In genomic region chr11:35204614-35205013, GRCh38 we compare ENCODE assay signal across 27 cellular contexts.
DNase-seq lines count a peak whose midpoint lies in the region; ATAC-seq and TF ChIP-seq lines count a peak whose summit lies in the region.
"Had no signal": no experiment of that assay in that cellular context is flagged by ENCODE, and none has a peak within 500 bp of the region (broad histone marks: within the 10 kb centered on the region; RNA-seq: fewer than 3 reads in every experiment).

No MANE protein-coding gene starts in this region.

- H3K4me1 Mint-ChIP-seq in activated CD8-positive, alpha-beta T cell treated with anti-CD3 and anti-CD28 coated beads for 36 hours (ENCODE audit: low read depth), result peaks cover 44% of the 10 kb centered on the region
- peaks cover 5% of the 10 kb centered on the region for H3K4me1 Mint-ChIP-seq in activated CD8-positive, alpha-beta T cell treated with anti-CD3 and anti-CD28 coated beads, Interleukin-2, amount 10 ng/mL, durations not matched to agents 7 days and 5 days (ENCODE audit: low read depth)
- peaks cover 73% of the 10 kb centered on the region for H3K4me1 Mint-ChIP-seq in CD8-positive, alpha-beta T cell (ENCODE audit: low read depth)
- H3K4me1 Mint-ChIP-seq in activated B cell treated with CpG ODN at 0.5 μM for 24 hours, result peaks cover 24% of the 10 kb centered on the region
- peaks cover 24 to 69% (median 64%) of the 10 kb centered on the region in 4 donors for H3K4me1 Mint-ChIP-seq in naive thymus-derived CD8-positive, alpha-beta T cell
- H3K4me1 Mint-ChIP-seq: nephron progenitor cell had no signal

- POLR2A ChIA-PET in activated CD8-positive, alpha-beta T cell treated with anti-CD3 and anti-CD28 coated beads for 36 hours (lab: Charles Lee), result interaction anchor here (0.6 kb wide), 1 partner anchor 164 kb away, joined by 3 read pairs; no protein-coding TSS in a partner anchor
- POLR2A ChIA-PET in activated CD8-positive, alpha-beta T cell treated with anti-CD3 and anti-CD28 coated beads, Interleukin-2, amount 10 ng/mL, durations not matched to agents 7 days and 5 days (lab: Charles Lee), result no interaction called here
- POLR2A ChIA-PET in CD8-positive, alpha-beta T cell (lab: Charles Lee), result interaction anchor here (1.1 kb wide), 1 partner anchor 65 kb away, joined by 3 read pairs; no protein-coding TSS in a partner anchor
- POLR2A ChIA-PET in activated B cell treated with CpG ODN at 0.5 μM for 24 hours (lab: Charles Lee), result no interaction called here
- POLR2A ChIA-PET in naive thymus-derived CD8-positive, alpha-beta T cell (lab: Charles Lee), result interaction anchor here (0.9 to 1.4 kb wide), 2 partner anchors 20 to 27 kb away, joined by 3 to 4 read pairs; no protein-coding TSS in a partner anchor

- no peak overlapping the region for H3K4me3 ChIP-seq in CD8-positive, alpha-beta T cell (ENCODE audit: low read depth, low read length)
- H3K4me3 ChIP-seq: ascending aorta, GM23338, suprapubic skin, upper lobe of right lung had no signal

- H3K27ac Mint-ChIP-seq in activated CD8-positive, alpha-beta T cell treated with anti-CD3 and anti-CD28 coated beads for 36 hours, result peak overlapping the region; percentile 31
- H3K27ac Mint-ChIP-seq in activated CD8-positive, alpha-beta T cell treated with anti-CD3 and anti-CD28 coated beads, Interleukin-2, amount 10 ng/mL, durations not matched to agents 7 days and 5 days, result no peak overlapping the region
- peak overlapping the region; percentile 63 for H3K27ac Mint-ChIP-seq in CD8-positive, alpha-beta T cell
- peak overlapping the region; percentile 12 for H3K27ac Mint-ChIP-seq in activated B cell treated with CpG ODN at 0.5 μM for 24 hours
- H3K27ac Mint-ChIP-seq in naive thymus-derived CD8-positive, alpha-beta T cell, result peak overlapping the region in 9 of 10 donors; percentile 14 to 89 (median 49)
- H3K27ac Mint-ChIP-seq: activated CD8-positive, alpha-beta memory T cell treated with anti-CD3 and anti-CD28 coated beads, Interleukin-2, amount 10 ng/mL, durations not matched to agents 7 days and 5 days; activated naive CD8-positive, alpha-beta T cell treated with anti-CD3 and anti-CD28 coated beads, Interleukin-2, amount 10 ng/mL, durations not matched to agents 7 days and 5 days; GM23338; nephron progenitor cell had no signal

- peaks cover 66% of the 10 kb centered on the region for H3K36me3 ChIP-seq in CD8-positive, alpha-beta T cell (ENCODE audit: insufficient read depth, low read length)

- peaks cover 99% of the 10 kb centered on the region for H3K36me3 Mint-ChIP-seq in activated CD8-positive, alpha-beta T cell treated with anti-CD3 and anti-CD28 coated beads for 36 hours (ENCODE audit: low read depth)
- H3K36me3 Mint-ChIP-seq in activated CD8-positive, alpha-beta T cell treated with anti-CD3 and anti-CD28 coated beads, Interleukin-2, amount 10 ng/mL, durations not matched to agents 7 days and 5 days (ENCODE audit: low read depth), result peaks cover 100% of the 10 kb centered on the region
- peaks cover 97% of the 10 kb centered on the region for H3K36me3 Mint-ChIP-seq in CD8-positive, alpha-beta T cell
- H3K36me3 Mint-ChIP-seq in activated B cell treated with CpG ODN at 0.5 μM for 24 hours (ENCODE audit: low read depth), result peaks cover 99% of the 10 kb centered on the region
- H3K36me3 Mint-ChIP-seq in naive thymus-derived CD8-positive, alpha-beta T cell, result peaks cover 65 to 99% (median 94%) of the 10 kb centered on the region in 3 donors

- TF ChIP-seq CTCF in activated CD8-positive, alpha-beta T cell treated with anti-CD3 and anti-CD28 coated beads for 36 hours (IDR thresholded peaks at IDR 0.05), result no peak
- no peak for TF ChIP-seq CTCF in CD8-positive, alpha-beta T cell (IDR thresholded peaks at IDR 0.05)
- TF ChIP-seq CTCF in activated B cell treated with CpG ODN at 0.5 μM for 24 hours (IDR thresholded peaks at IDR 0.05), result no peak

- no peaks in the 10 kb centered on the region for H3K27me3 Mint-ChIP-seq in activated CD8-positive, alpha-beta T cell treated with anti-CD3 and anti-CD28 coated beads for 36 hours
- no peaks in the 10 kb centered on the region for H3K27me3 Mint-ChIP-seq in activated CD8-positive, alpha-beta T cell treated with anti-CD3 and anti-CD28 coated beads, Interleukin-2, amount 10 ng/mL, durations not matched to agents 7 days and 5 days (ENCODE audit: low read depth)
- no peaks in the 10 kb centered on the region for H3K27me3 Mint-ChIP-seq in CD8-positive, alpha-beta T cell (ENCODE audit: low read depth)
- H3K27me3 Mint-ChIP-seq in activated B cell treated with CpG ODN at 0.5 μM for 24 hours, result no peaks in the 10 kb centered on the region
- H3K27me3 Mint-ChIP-seq in naive thymus-derived CD8-positive, alpha-beta T cell, result no peaks in the 10 kb centered on the region
- H3K27me3 Mint-ChIP-seq: activated CD8-positive, alpha-beta memory T cell treated with anti-CD3 and anti-CD28 coated beads, Interleukin-2, amount 10 ng/mL, durations not matched to agents 7 days and 5 days; activated naive CD8-positive, alpha-beta T cell treated with anti-CD3 and anti-CD28 coated beads, Interleukin-2, amount 10 ng/mL, durations not matched to agents 7 days and 5 days had no signal

- peaks cover 14% of the 10 kb centered on the region for H3K4me1 ChIP-seq in CD8-positive, alpha-beta T cell (ENCODE audit: insufficient read depth, low read length)
- H3K4me1 ChIP-seq: suprapubic skin, upper lobe of right lung had no signal

- no peak overlapping the region for H3K27ac ChIP-seq in CD8-positive, alpha-beta T cell (ENCODE audit: low read depth, low read length)
- H3K27ac ChIP-seq: ascending aorta, suprapubic skin, upper lobe of right lung had no signal

- H3K9me3 Mint-ChIP-seq in activated CD8-positive, alpha-beta T cell treated with anti-CD3 and anti-CD28 coated beads for 36 hours, result peaks cover 14% of the 10 kb centered on the region
- peaks cover 6% of the 10 kb centered on the region for H3K9me3 Mint-ChIP-seq in activated CD8-positive, alpha-beta T cell treated with anti-CD3 and anti-CD28 coated beads, Interleukin-2, amount 10 ng/mL, durations not matched to agents 7 days and 5 days (ENCODE audit: insufficient read depth)
- H3K9me3 Mint-ChIP-seq in CD8-positive, alpha-beta T cell, result peaks cover 2% of the 10 kb centered on the region
- no peaks in the 10 kb centered on the region for H3K9me3 Mint-ChIP-seq in activated B cell treated with CpG ODN at 0.5 μM for 24 hours
- peaks cover 0 to 14% (median 2%) of the 10 kb centered on the region in 9 donors for H3K9me3 Mint-ChIP-seq in naive thymus-derived CD8-positive, alpha-beta T cell
- H3K9me3 Mint-ChIP-seq: GM23338, immature natural killer cell, nephron progenitor cell had no signal

- intact Hi-C loops in activated CD8-positive, alpha-beta T cell treated with anti-CD3 and anti-CD28 coated beads for 36 hours (cut with micrococcal nuclease), result no loop called here
- intact Hi-C loops in CD8-positive, alpha-beta T cell (cut with DNase I, micrococcal nuclease), result no loop called here
- intact Hi-C loops in activated B cell treated with CpG ODN at 0.5 μM for 24 hours (cut with micrococcal nuclease), result loop anchor here (1.0 kb wide), 1 partner anchor 8 kb away; no protein-coding TSS in a partner anchor

- no peaks in the 10 kb centered on the region for H3K27me3 ChIP-seq in CD8-positive, alpha-beta T cell (ENCODE audit: insufficient read depth, low read length)
- H3K27me3 ChIP-seq: ascending aorta, suprapubic skin, upper lobe of right lung had no signal

- no peaks in the 10 kb centered on the region for H3K9me3 ChIP-seq in CD8-positive, alpha-beta T cell (ENCODE audit: low read length)
- H3K9me3 ChIP-seq: ascending aorta, suprapubic skin, upper lobe of right lung had no signal

- ATAC-seq in activated CD8-positive, alpha-beta T cell treated with anti-CD3 and anti-CD28 coated beads for 36 hours, result no peak
- ATAC-seq in activated CD8-positive, alpha-beta T cell treated with anti-CD3 and anti-CD28 coated beads, Interleukin-2, amount 10 ng/mL, durations not matched to agents 7 days and 5 days, result no peak
- no peak for ATAC-seq in CD8-positive, alpha-beta T cell
- ATAC-seq in activated B cell treated with CpG ODN at 0.5 μM for 24 hours (ENCODE audit: low read depth) (no peak), HG03025 (IDR thresholded peaks at IDR 0.05; ENCODE audit: low FRiP score, unreplicated experiment) (no peak)
- no peak for ATAC-seq in naive thymus-derived CD8-positive, alpha-beta T cell
- ATAC-seq: activated CD8-positive, alpha-beta memory T cell treated with anti-CD3 and anti-CD28 coated beads, Interleukin-2, amount 10 ng/mL, durations not matched to agents 7 days and 5 days; GM23338; left colon; upper lobe of right lung had no signal

- DNase-seq in activated CD8-positive, alpha-beta T cell treated with anti-CD3 and anti-CD28 coated beads for 36 hours, result no peak
- DNase-seq in activated CD8-positive, alpha-beta T cell treated with anti-CD3 and anti-CD28 coated beads, Interleukin-2, amount 10 ng/mL, durations not matched to agents 7 days and 5 days, result no peak
- no peak for DNase-seq in CD8-positive, alpha-beta T cell
- DNase-seq in activated B cell treated with CpG ODN at 0.5 μM for 24 hours (no peak), NCI-H69 (lab: John Stamatoyannopoulos, UW) (no peak)
- DNase-seq in naive thymus-derived CD8-positive, alpha-beta T cell, result no peak
- no peak for DNase-seq in central memory CD4-positive, alpha-beta T cell
- DNase-seq: activated CD4-positive, alpha-beta T cell treated with anti-CD3 and anti-CD28 coated beads for 4 hours; activated CD8-positive, alpha-beta memory T cell treated with anti-CD3 and anti-CD28 coated beads, Interleukin-2, amount 10 ng/mL, durations not matched to agents 7 days and 5 days; activated naive CD8-positive, alpha-beta T cell treated with anti-CD3 and anti-CD28 coated beads, Interleukin-2, amount 10 ng/mL, durations not matched to agents 7 days and 5 days; caudate nucleus; erythroblast; GDM1; immature natural killer cell; left colon; MV-4-11; NCI-H1436; NCI-H345; NCI-H774; nephron progenitor cell; SHP77 treated with DMSO at 0.1 percent for 48 hours; stimulated activated naive CD4-positive, alpha-beta T cell treated with Interleukin-2 at 50 U/mL for 16 hours; upper lobe of right lung had no signal

- no peak overlapping the region for H3K4me3 Mint-ChIP-seq in activated CD8-positive, alpha-beta T cell treated with anti-CD3 and anti-CD28 coated beads for 36 hours
- no peak overlapping the region for H3K4me3 Mint-ChIP-seq in activated CD8-positive, alpha-beta T cell treated with anti-CD3 and anti-CD28 coated beads, Interleukin-2, amount 10 ng/mL, durations not matched to agents 7 days and 5 days
- no peak overlapping the region for H3K4me3 Mint-ChIP-seq in CD8-positive, alpha-beta T cell
- H3K4me3 Mint-ChIP-seq in activated B cell treated with CpG ODN at 0.5 μM for 24 hours, result no peak overlapping the region
- peak overlapping the region in 1 of 10 donors; percentile 0 for H3K4me3 Mint-ChIP-seq in naive thymus-derived CD8-positive, alpha-beta T cell
- H3K4me3 Mint-ChIP-seq: activated CD8-positive, alpha-beta memory T cell treated with anti-CD3 and anti-CD28 coated beads, Interleukin-2, amount 10 ng/mL, durations not matched to agents 7 days and 5 days; activated naive CD8-positive, alpha-beta T cell treated with anti-CD3 and anti-CD28 coated beads, Interleukin-2, amount 10 ng/mL, durations not matched to agents 7 days and 5 days; GM23338; immature natural killer cell; nephron progenitor cell had no signal

- CTCF ChIA-PET in activated CD8-positive, alpha-beta T cell treated with anti-CD3 and anti-CD28 coated beads for 36 hours (lab: Charles Lee), result interaction anchor here (0.7 to 1.0 kb wide), 2 partner anchors 14 to 28 kb away, joined by 3 read pairs; no protein-coding TSS in a partner anchor
- CTCF ChIA-PET in activated CD8-positive, alpha-beta T cell treated with anti-CD3 and anti-CD28 coated beads, Interleukin-2, amount 10 ng/mL, durations not matched to agents 7 days and 5 days (lab: Charles Lee), result interaction anchor here (1.0 kb wide), 1 partner anchor 39 kb away, joined by 3 read pairs; no protein-coding TSS in a partner anchor
- CTCF ChIA-PET in CD8-positive, alpha-beta T cell (lab: Charles Lee), result interaction anchor here (0.9 kb wide), 1 partner anchor 187 kb away, joined by 4 read pairs; no protein-coding TSS in a partner anchor
- CTCF ChIA-PET in activated B cell treated with CpG ODN at 0.5 μM for 24 hours (lab: Charles Lee), result no interaction called here

Comparison
In these comparisons a context has a peak if more than half of its experiments do, and no peak if none do; other contexts are left out.
1. POLR2A ChIA-PET loops: an anchor here in activated CD8-positive, alpha-beta T cell treated with anti-CD3 and anti-CD28 coated beads for 36 hours (0.6 kb wide), CD8-positive, alpha-beta T cell (1.1 kb wide) and naive thymus-derived CD8-positive, alpha-beta T cell (0.9 to 1.4 kb wide); none called in activated CD8-positive, alpha-beta T cell treated with anti-CD3 and anti-CD28 coated beads, Interleukin-2, amount 10 ng/mL, durations not matched to agents 7 days and 5 days and activated B cell treated with CpG ODN at 0.5 μM for 24 hours.